1 cellular context compared by ENCODE assay signal in the genomic region with DNA sequence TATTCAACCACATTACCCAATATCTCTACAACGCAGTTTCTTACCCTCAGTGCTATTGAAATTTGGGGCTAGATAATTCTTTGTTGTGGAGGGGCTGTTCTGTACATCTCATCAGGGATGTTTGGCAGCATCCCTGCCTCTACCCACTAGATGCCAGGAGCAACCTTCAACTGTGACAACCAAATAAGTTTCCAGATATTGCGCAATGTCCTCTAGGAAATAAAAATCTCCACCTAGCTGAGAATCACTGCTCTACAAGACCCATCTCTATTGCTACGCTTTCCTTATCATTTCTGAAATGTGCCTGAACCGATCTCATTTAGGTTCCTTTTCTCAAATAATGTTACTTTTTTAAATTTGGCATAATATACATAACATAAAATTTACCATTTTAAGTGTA.
TF ChIP-seq lines count a peak whose summit lies in the region.

No MANE protein-coding gene starts in this region.

TF ChIP-seq in HepG2, 621 proteins besides CTCF, POLR2A, EP300 and RAD21 (continued from another document):
- TF ChIP-seq, protein P1, sequence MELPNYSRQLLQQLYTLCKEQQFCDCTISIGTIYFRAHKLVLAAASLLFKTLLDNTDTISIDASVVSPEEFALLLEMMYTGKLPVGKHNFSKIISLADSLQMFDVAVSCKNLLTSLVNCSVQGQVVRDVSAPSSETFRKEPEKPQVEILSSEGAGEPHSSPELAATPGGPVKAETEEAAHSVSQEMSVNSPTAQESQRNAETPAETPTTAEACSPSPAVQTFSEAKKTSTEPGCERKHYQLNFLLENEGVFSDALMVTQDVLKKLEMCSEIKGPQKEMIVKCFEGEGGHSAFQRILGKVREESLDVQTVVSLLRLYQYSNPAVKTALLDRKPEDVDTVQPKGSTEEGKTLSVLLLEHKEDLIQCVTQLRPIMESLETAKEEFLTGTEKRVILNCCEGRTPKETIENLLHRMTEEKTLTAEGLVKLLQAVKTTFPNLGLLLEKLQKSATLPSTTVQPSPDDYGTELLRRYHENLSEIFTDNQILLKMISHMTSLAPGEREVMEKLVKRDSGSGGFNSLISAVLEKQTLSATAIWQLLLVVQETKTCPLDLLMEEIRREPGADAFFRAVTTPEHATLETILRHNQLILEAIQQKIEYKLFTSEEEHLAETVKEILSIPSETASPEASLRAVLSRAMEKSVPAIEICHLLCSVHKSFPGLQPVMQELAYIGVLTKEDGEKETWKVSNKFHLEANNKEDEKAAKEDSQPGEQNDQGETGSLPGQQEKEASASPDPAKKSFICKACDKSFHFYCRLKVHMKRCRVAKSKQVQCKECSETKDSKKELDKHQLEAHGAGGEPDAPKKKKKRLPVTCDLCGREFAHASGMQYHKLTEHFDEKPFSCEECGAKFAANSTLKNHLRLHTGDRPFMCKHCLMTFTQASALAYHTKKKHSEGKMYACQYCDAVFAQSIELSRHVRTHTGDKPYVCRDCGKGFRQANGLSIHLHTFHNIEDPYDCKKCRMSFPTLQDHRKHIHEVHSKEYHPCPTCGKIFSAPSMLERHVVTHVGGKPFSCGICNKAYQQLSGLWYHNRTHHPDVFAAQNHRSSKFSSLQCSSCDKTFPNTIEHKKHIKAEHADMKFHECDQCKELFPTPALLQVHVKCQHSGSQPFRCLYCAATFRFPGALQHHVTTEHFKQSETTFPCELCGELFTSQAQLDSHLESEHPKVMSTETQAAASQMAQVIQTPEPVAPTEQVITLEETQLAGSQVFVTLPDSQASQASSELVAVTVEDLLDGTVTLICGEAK (IDR thresholded peaks at IDR 0.05) = no peak
- TF ChIP-seq, protein P1 (CRISPR knock-in tag; IDR thresholded peaks at IDR 0.05) = no peak
- TF ChIP-seq ZKSCAN1 (IDR thresholded peaks at IDR 0.05; ENCODE audit: low read length) (no peak), ZNF317 (CRISPR knock-in tag; IDR thresholded peaks at IDR 0.05) (no peak), ZNF382 (CRISPR knock-in tag; IDR thresholded peaks at IDR 0.05; ENCODE audit: borderline replicate concordance) (no peak), SSRP1 (CRISPR knock-in tag; IDR thresholded peaks at IDR 0.05) (no peak), ZFP36L1 (CRISPR knock-in tag; IDR thresholded peaks at IDR 0.05) (no peak), ZNF652 (CRISPR knock-in tag; IDR thresholded peaks at IDR 0.05; ENCODE audit: borderline replicate concordance, low read depth) (no peak), SMC3 (IDR thresholded peaks at IDR 0.05; ENCODE audit: low read length) (peak; percentile 33; the same call in 1 of the 2 replicates)
- TF ChIP-seq, protein P2, sequence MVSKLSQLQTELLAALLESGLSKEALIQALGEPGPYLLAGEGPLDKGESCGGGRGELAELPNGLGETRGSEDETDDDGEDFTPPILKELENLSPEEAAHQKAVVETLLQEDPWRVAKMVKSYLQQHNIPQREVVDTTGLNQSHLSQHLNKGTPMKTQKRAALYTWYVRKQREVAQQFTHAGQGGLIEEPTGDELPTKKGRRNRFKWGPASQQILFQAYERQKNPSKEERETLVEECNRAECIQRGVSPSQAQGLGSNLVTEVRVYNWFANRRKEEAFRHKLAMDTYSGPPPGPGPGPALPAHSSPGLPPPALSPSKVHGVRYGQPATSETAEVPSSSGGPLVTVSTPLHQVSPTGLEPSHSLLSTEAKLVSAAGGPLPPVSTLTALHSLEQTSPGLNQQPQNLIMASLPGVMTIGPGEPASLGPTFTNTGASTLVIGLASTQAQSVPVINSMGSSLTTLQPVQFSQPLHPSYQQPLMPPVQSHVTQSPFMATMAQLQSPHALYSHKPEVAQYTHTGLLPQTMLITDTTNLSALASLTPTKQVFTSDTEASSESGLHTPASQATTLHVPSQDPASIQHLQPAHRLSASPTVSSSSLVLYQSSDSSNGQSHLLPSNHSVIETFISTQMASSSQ (IDR thresholded peaks at IDR 0.05; ENCODE audit: low read depth) = no peak
- TF ChIP-seq, protein P2 (CRISPR knock-in tag; IDR thresholded peaks at IDR 0.05; ENCODE audit: borderline replicate concordance) = no peak
